In genomic region chr3:119497824-119498187, GRCh38 we compare ENCODE assay signal across 8 cellular contexts. TPM values are rescaled to one million over a fixed set of nuclear protein-coding genes. Genes with fewer than 3 reads are reported as not detected.
DNase-seq lines count a peak whose midpoint lies in the region; ATAC-seq and TF ChIP-seq lines count a peak whose summit lies in the region.

No MANE protein-coding gene starts in this region.

- H3K27me3 ChIP-seq in PC-3 (ENCODE audit: low read length) (no peaks in the 10 kb centered on the region), tibial nerve (no peaks in the 10 kb centered on the region)

- ATAC-seq in GM18909 (IDR thresholded peaks at IDR 0.05; ENCODE audit: poor library complexity, unreplicated experiment) (peak; percentile 23), PC-3 (peak; percentile 8)

- H3K27ac ChIP-seq in PC-3 (ENCODE audit: low read length) = peak overlapping the region; percentile 74
- peak overlapping the region in 3 of 4 donors; percentile 94 to 97 (median 95) for H3K27ac ChIP-seq in tibial nerve

- intact Hi-C loops in PC-3 (cut with micrococcal nuclease) = loop anchor here (1.0 kb wide), 3 partner anchors 29 to 179 kb away; partner anchors contain the start of genes COX17 and TMEM39A

- CTCF ChIA-PET in PC-3 (lab: Charles Lee) = no interaction called here

- 5 to 10% methylated on average over 9 of the region's 9 CpGs for WGBS in tibial nerve, 2 donors

- TF ChIP-seq CTCF in AG09309 (IDR thresholded peaks at IDR 0.05; ENCODE audit: control insufficient read depth, insufficient read depth, low read depth, low read length, missing control alignments) (no peak), PC-3 (conservative IDR thresholded peaks at IDR 0.05; ENCODE audit: low read depth, low read length) (no peak), tibial nerve (IDR thresholded peaks at IDR 0.05) (no peak)

- H3K4me2 ChIP-seq in PC-3 (ENCODE audit: low read length) = peak overlapping the region; percentile 87

- POLR2A ChIA-PET in PC-3 (lab: Charles Lee; ENCODE audit: unreplicated experiment) = interaction anchor here (0.5 to 1.0 kb wide), 3 partner anchors 34 to 165 kb away, joined by 3 to 7 read pairs (median 3); partner anchors contain the start of gene TMEM39A

- no peak for TF ChIP-seq EP300 in tibial nerve (IDR thresholded peaks at IDR 0.05)

- DNase-seq in AG09309 (ENCODE audit: low read depth) = no peak
- DNase-seq in PC-3 = peak; percentile 38
- DNase-seq in dermis microvascular lymphatic vessel endothelial cell (ENCODE audit: low read depth in 2 of 2) = peak; percentile 7 to 33
- DNase-seq in lung microvascular endothelial cell (ENCODE audit: low read depth in 2 of 2) = peak; percentile 17 to 26
- no peak for DNase-seq in tibial nerve (ENCODE audit: low spot score in 2 of 2)
- no peak for DNase-seq in cerebellar nuclear complex (lab: John Stamatoyannopoulos, UW)
- no peak for DNase-seq in DMS114 treated with DMSO at 0.1 percent for 48 hours (lab: John Stamatoyannopoulos, UW; ENCODE audit: unreplicated experiment)

- TF ChIP-seq POLR2A in tibial nerve (IDR thresholded peaks at IDR 0.05) = no peak

- no peaks in the 10 kb centered on the region for H3K9me2 ChIP-seq in PC-3 (replicated peaks; ENCODE audit: low read length)

- no peaks in the 10 kb centered on the region for H3F3A ChIP-seq in PC-3 (ENCODE audit: low read length, unreplicated experiment)

- no peaks in the 10 kb centered on the region for H4K20me1 ChIP-seq in PC-3 (ENCODE audit: low read length)

- H3K4me3 ChIP-seq in AG09309 (ENCODE audit: control insufficient read depth, low read depth, low read length) = peak overlapping the region; percentile 89
- H3K4me3 ChIP-seq in PC-3 (ENCODE audit: low read length) = peak overlapping the region; percentile 97
- H3K4me3 ChIP-seq in tibial nerve = peak overlapping the region; percentile 78 to 92 (median 83)

- peak overlapping the region; percentile 96 for H3K9ac ChIP-seq in PC-3 (ENCODE audit: low read length)

- H3K9me3 ChIP-seq in PC-3 (ENCODE audit: low read length) (no peaks in the 10 kb centered on the region), tibial nerve (no peaks in the 10 kb centered on the region)

- H3K36me3 ChIP-seq in PC-3 (ENCODE audit: low read depth, low read length) (no peaks in the 10 kb centered on the region), tibial nerve (peaks cover 0 to 11% (median 0%) of the 10 kb centered on the region in 3 donors)

- H3K4me1 ChIP-seq in PC-3 (ENCODE audit: insufficient read depth, low read length) (peaks cover 29% of the 10 kb centered on the region), tibial nerve (peaks cover 0 to 41% (median 22%) of the 10 kb centered on the region in 4 donors)

- TSS peak; percentile 91 for BruUV-seq in PC-3 (replicated peaks; lab: Mats Ljungman, UMichigan)

- H3K79me2 ChIP-seq in PC-3 (ENCODE audit: low read length) = peaks cover 43% of the 10 kb centered on the region

- peak overlapping the region; percentile 83 for H2AFZ ChIP-seq in PC-3 (ENCODE audit: low read length)

RNA-seq across cellular contexts. Expression of gene TIMMDC1, which starts 0.5 kb away (rescaled TPM):
- total RNA-seq in PC-3 (2014; rRNA removed) (107 and 142 TPM in 2 replicates), dermis microvascular lymphatic vessel endothelial cell (37.1 and 39.7 TPM in 2 replicates), lung microvascular endothelial cell (25.3 and 28.2 TPM in 2 replicates), tibial nerve (100 to 1,000 TPM in 1 of 4 donors, 10 to 100 TPM in 3; 57.9 to 104 (median 75.7) TPM)

RNA-seq across cellular contexts. Expression of gene POGLUT1, which starts 29.0 kb away (rescaled TPM):
- 10.5 and 11.6 TPM in 2 replicates for total RNA-seq in PC-3 (2014; rRNA removed)
- 10.5 and 14.3 TPM in 2 replicates for total RNA-seq in dermis microvascular lymphatic vessel endothelial cell
- total RNA-seq in lung microvascular endothelial cell = 10.2 and 17.3 TPM in 2 replicates
- total RNA-seq in tibial nerve = 10 to 100 TPM; 12.7 to 24.5 (median 13.6) TPM

RNA-seq across cellular contexts. Expression of gene TMEM39A, which starts 34.4 kb away (rescaled TPM):
- total RNA-seq in PC-3 (2014; rRNA removed) (49.1 and 56.5 TPM in 2 replicates), dermis microvascular lymphatic vessel endothelial cell (25.8 and 28.6 TPM in 2 replicates), lung microvascular endothelial cell (20.0 and 26.6 TPM in 2 replicates), tibial nerve (10 to 100 TPM; 23.9 to 62.2 (median 36.7) TPM)

Comparison
In these comparisons a context has a peak if more than half of its experiments do, and no peak if none do; other contexts are left out.
1. DNase-seq: peak in PC-3 (single experiment), dermis microvascular lymphatic vessel endothelial cell (2 of 2) and lung microvascular endothelial cell (2 of 2); none in AG09309 (single experiment), tibial nerve (0 of 2), cerebellar nuclear complex (0 of 2) and DMS114 treated with DMSO at 0.1 percent for 48 hours (single experiment).
2. Peak in every context shown above with its lines, with median percentiles within 50 percentile points of each other: H3K4me3 ChIP-seq.